In the genomic region with DNA sequence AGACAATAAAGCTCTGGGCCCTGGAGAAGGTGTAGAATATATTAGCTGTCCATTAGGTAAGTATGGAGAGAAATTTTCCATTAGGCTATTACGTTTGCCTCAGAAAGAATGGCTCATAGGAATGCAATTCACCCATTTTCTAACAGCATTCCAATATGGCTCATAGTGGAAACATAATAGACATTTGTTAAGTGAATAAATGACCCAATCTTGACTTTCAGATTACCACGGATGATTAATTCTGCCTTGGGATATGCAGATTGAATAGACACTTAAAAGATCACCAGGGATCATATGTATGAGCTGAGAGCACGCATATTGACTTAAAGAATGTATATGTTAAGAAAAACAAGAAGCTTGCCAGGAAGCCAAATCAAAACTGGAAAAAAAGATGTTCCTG, we compare ENCODE assay signal across 25 cellular contexts.
DNase-seq lines count a peak whose midpoint lies in the region; ATAC-seq, FAIRE-seq and TF ChIP-seq lines count a peak whose summit lies in the region.
"Had no signal": no experiment of that assay in that cellular context is flagged by ENCODE, and none has a peak within 500 bp of the region (broad histone marks: within the 10 kb centered on the region; RNA-seq: fewer than 3 reads in every experiment).

No MANE protein-coding gene starts in this region.

- TF ChIP-seq CTCF in astrocyte of the spinal cord (IDR thresholded peaks at IDR 0.05; ENCODE audit: low read depth, low read length) (no peak), fibroblast of villous mesenchyme (IDR thresholded peaks at IDR 0.05; ENCODE audit: insufficient read depth, low read depth, low read length) (no peak), sigmoid colon (IDR thresholded peaks at IDR 0.05) (no peak)

- 78 to 83% methylated on average over 3 of the region's 3 CpGs for WGBS in sigmoid colon, 2 donors

- intact Hi-C loops in sigmoid colon (cut with DNase I): no loop called here

- H3K9me3 ChIP-seq in sigmoid colon: peaks cover 0 to 3% (median 0%) of the 10 kb centered on the region in 4 donors

- no peaks in the 10 kb centered on the region for H3K27me3 ChIP-seq in sigmoid colon
- H3K27me3 ChIP-seq: stomach had no signal

- TF ChIP-seq EP300 in sigmoid colon (IDR thresholded peaks at IDR 0.05): no peak

- H3K27ac ChIP-seq in sigmoid colon: no peak overlapping the region
- H3K27ac ChIP-seq: C4-2B, HL-60, psoas muscle, stomach had no signal

- no peaks in the 10 kb centered on the region for H3K36me3 ChIP-seq in sigmoid colon
- H3K36me3 ChIP-seq: stomach had no signal

- DNase-seq in AG08396 (ENCODE audit: low spot score) (peak; percentile 53), HTR-8/SVneo (ENCODE audit: insufficient read length, low spot score) (peak; percentile 11), astrocyte of the spinal cord (ENCODE audit: low read depth, low spot score) (peak; percentile 46), fibroblast of villous mesenchyme (ENCODE audit: low read depth) (peak; percentile 28), activated gamma-delta T cell treated with Interleukin-2 at 50 U/mL for 16 hours (no peak), sigmoid colon (no peak), DMS153 (lab: John Stamatoyannopoulos, UW) (no peak)
- DNase-seq: activated CD4-positive, alpha-beta T cell treated with anti-CD3 and anti-CD28 coated beads for 48 hours; activated CD8-positive, alpha-beta memory T cell treated with anti-CD3 and anti-CD28 coated beads, Interleukin-2, amount 50 U/mL, for 4 hours; activated gamma-delta T cell; MV-4-11; NCI-H187; NCI-H446; NK-92 treated with Interleukin-12 subunit alpha and Interleukin-12 subunit beta, amount 100 ng/mL, for 24 hours; psoas muscle; stimulated activated CD4-positive, alpha-beta T cell treated with anti-CD3 and anti-CD28 coated beads, Interleukin-4, amount 100 ng/mL, for 1 hour; stomach had no signal

- no peak for TF ChIP-seq POLR2A in sigmoid colon (IDR thresholded peaks at IDR 0.05)

- FAIRE-seq in HTR-8/SVneo (lab: Jason Lieb, UNC): no peak
- FAIRE-seq: frontal cortex, K562, urothelium cell line had no signal

- H3K4me1 ChIP-seq in sigmoid colon: peaks cover 0 to 11% (median 4%) of the 10 kb centered on the region in 4 donors
- H3K4me1 ChIP-seq: psoas muscle had no signal

- no peak overlapping the region for H3K4me3 ChIP-seq in astrocyte of the spinal cord (ENCODE audit: low read depth, low read length)
- H3K4me3 ChIP-seq in fibroblast of villous mesenchyme (ENCODE audit: low read depth, low read length): no peak overlapping the region
- no peak overlapping the region for H3K4me3 ChIP-seq in sigmoid colon
- H3K4me3 ChIP-seq: K562, psoas muscle, smooth muscle cell, stomach had no signal

- in situ Hi-C loops in astrocyte of the spinal cord (cut with HindIII; ENCODE audit: low sequenced_read_pairs): no loop called here

- ATAC-seq in HG03045 (IDR thresholded peaks at IDR 0.05; ENCODE audit: unreplicated experiment): no peak
- ATAC-seq: K562, left lobe of liver, psoas muscle had no signal

Comparison
In these comparisons a context has a peak if more than half of its experiments do, and no peak if none do; other contexts are left out.
1. DNase-seq: peak in AG08396 (single experiment), HTR-8/SVneo (single experiment), astrocyte of the spinal cord (single experiment) and fibroblast of villous mesenchyme (single experiment); none in activated gamma-delta T cell treated with Interleukin-2 at 50 U/mL for 16 hours (single experiment), sigmoid colon (single experiment) and DMS153 (single experiment).